In the genomic region with DNA sequence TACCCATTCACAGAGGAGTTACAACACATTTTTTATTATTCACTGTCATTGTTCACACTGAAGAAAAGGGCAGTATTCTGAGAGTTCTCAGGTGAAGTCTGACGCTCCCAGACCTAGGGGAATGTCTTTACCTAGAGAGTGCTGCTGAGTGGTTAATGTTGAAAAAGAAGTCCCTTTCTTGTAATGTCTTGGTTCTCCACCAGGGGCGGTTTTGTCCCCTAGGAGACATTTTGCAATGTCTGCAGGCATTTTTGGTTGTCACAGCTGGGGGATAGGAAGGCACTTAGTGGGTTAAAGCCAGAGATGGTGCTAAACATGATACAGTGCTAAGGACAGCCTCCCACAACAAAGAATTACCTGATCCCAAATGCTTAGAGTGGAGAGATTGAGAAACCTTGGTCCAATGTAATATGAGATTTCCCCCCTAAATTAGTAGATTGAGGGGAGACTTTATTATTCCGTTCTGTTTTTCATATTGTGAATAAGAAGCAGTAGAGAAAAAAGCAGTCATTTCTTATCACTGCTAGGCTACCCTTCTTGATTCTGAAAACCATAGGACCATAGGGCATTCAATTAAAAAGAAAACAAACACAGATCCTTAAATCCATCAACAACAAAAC, we compare ENCODE assay signal across 2 cellular contexts.
TF ChIP-seq lines count a peak whose summit lies in the region.

No MANE protein-coding gene starts in this region.

TF ChIP-seq in HEK293T, 16 proteins besides CTCF, POLR2A, EP300 and RAD21:
- TF ChIP-seq FOXK2 (IDR thresholded peaks at IDR 0.05), result no peak
- TF ChIP-seq LEF1 (IDR thresholded peaks at IDR 0.05; ENCODE audit: borderline replicate concordance), result no peak
- no peak for TF ChIP-seq BHLHE40 (IDR thresholded peaks at IDR 0.05; ENCODE audit: borderline replicate concordance)
- TF ChIP-seq L3MBTL2 (conservative IDR thresholded peaks at IDR 0.05), result no peak
- no peak for TF ChIP-seq ARNT (IDR thresholded peaks at IDR 0.05)
- no peak for TF ChIP-seq ZNF384 (IDR thresholded peaks at IDR 0.05)
- TF ChIP-seq FOXA1 (IDR thresholded peaks at IDR 0.05), result no peak
- no peak for TF ChIP-seq NFRKB (IDR thresholded peaks at IDR 0.05)
- no peak for TF ChIP-seq ELF4 (IDR thresholded peaks at IDR 0.05)
- TF ChIP-seq SP1 (IDR thresholded peaks at IDR 0.05), result no peak
- no peak for TF ChIP-seq HDGF (IDR thresholded peaks at IDR 0.05; ENCODE audit: borderline replicate concordance)
- no peak for TF ChIP-seq TARDBP (IDR thresholded peaks at IDR 0.05)
- TF ChIP-seq CTBP1 (IDR thresholded peaks at IDR 0.05; ENCODE audit: borderline replicate concordance), result no peak
- no peak for TF ChIP-seq SUZ12 (IDR thresholded peaks at IDR 0.05)
- no peak for TF ChIP-seq FOXM1 (IDR thresholded peaks at IDR 0.05; ENCODE audit: borderline replicate concordance)
- TF ChIP-seq, protein P1, sequence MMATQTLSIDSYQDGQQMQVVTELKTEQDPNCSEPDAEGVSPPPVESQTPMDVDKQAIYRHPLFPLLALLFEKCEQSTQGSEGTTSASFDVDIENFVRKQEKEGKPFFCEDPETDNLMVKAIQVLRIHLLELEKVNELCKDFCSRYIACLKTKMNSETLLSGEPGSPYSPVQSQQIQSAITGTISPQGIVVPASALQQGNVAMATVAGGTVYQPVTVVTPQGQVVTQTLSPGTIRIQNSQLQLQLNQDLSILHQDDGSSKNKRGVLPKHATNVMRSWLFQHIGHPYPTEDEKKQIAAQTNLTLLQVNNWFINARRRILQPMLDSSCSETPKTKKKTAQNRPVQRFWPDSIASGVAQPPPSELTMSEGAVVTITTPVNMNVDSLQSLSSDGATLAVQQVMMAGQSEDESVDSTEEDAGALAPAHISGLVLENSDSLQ (IDR thresholded peaks at IDR 0.05), result no peak

TF ChIP-seq in HepG2, 621 proteins besides CTCF, POLR2A, EP300 and RAD21:
- 0 out of 2 replicates have a peak, but pooled peaks have one; percentile 23 for TF ChIP-seq ZNF652 (CRISPR knock-in tag; IDR thresholded peaks at IDR 0.05; ENCODE audit: borderline replicate concordance, low read depth)
- peak; percentile 21; the same call in 1 of the 2 replicates for TF ChIP-seq STAG1 (CRISPR knock-in tag; IDR thresholded peaks at IDR 0.05)
- no peak for TF ChIP-seq KLF13 (CRISPR knock-in tag; IDR thresholded peaks at IDR 0.05)
